Comparison of ENCODE assay signal across 1 cellular context in the genomic region with DNA sequence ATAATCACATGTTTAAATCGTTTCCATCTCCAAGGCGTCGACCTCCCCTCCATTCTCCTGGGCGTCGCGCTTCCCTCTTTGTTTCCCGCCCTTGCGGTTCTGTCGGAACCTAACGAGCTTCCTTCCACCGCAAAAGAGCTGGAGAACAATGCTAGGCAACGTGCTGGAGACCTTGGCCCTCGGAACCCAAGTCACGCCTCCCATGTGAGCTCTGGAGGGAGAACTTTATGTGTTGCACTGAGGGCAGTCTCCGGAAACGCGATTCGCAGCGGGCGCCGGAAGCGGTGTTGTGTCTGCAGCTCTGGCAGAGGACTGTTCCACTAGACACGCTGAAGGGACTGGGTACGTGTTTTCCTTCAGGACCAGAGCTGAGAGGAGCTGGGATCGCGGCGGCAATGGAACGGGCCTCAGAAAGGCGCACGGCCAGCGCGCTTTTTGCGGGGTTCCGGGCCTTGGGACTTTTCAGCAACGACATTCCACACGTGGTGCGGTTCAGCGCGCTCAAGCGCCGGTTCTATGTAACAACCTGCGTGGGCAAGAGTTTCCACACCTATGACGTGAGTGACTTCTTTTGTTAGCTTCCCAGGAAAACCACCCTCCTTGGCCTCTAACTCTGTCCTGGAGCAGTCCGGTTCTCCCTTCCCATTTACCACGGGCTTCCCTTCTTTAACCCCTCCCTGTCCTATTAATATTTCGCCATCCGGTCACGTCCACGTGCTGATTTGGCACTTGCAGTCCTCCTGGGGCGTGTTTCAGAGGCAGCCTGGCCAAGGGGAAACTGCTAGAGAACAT.
TF ChIP-seq lines count a peak whose summit lies in the region.

TSS of gene WDR36 (plus strand) at position 287 of the 792 bp plus-strand sequence. CDS start at position 396, 109 bp downstream.

TF ChIP-seq in K562, 482 proteins besides CTCF, POLR2A, EP300 and RAD21 (continued from another document and continues in another):
- TF ChIP-seq, protein P1, sequence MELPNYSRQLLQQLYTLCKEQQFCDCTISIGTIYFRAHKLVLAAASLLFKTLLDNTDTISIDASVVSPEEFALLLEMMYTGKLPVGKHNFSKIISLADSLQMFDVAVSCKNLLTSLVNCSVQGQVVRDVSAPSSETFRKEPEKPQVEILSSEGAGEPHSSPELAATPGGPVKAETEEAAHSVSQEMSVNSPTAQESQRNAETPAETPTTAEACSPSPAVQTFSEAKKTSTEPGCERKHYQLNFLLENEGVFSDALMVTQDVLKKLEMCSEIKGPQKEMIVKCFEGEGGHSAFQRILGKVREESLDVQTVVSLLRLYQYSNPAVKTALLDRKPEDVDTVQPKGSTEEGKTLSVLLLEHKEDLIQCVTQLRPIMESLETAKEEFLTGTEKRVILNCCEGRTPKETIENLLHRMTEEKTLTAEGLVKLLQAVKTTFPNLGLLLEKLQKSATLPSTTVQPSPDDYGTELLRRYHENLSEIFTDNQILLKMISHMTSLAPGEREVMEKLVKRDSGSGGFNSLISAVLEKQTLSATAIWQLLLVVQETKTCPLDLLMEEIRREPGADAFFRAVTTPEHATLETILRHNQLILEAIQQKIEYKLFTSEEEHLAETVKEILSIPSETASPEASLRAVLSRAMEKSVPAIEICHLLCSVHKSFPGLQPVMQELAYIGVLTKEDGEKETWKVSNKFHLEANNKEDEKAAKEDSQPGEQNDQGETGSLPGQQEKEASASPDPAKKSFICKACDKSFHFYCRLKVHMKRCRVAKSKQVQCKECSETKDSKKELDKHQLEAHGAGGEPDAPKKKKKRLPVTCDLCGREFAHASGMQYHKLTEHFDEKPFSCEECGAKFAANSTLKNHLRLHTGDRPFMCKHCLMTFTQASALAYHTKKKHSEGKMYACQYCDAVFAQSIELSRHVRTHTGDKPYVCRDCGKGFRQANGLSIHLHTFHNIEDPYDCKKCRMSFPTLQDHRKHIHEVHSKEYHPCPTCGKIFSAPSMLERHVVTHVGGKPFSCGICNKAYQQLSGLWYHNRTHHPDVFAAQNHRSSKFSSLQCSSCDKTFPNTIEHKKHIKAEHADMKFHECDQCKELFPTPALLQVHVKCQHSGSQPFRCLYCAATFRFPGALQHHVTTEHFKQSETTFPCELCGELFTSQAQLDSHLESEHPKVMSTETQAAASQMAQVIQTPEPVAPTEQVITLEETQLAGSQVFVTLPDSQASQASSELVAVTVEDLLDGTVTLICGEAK (IDR thresholded peaks at IDR 0.05): peak; percentile 99
- TF ChIP-seq, protein P1 (CRISPR knock-in tag; IDR thresholded peaks at IDR 0.05): peak; percentile 58; the same call in 1 of the 2 replicates
- TF ChIP-seq EGR1 (conservative IDR thresholded peaks at IDR 0.05) (peak; percentile 19; the same call in 1 of the 2 replicates), GTF2E2 (tag; IDR thresholded peaks at IDR 0.05) (peak; percentile 86; the same call in 1 of the 2 replicates), SRSF1 (IDR thresholded peaks at IDR 0.05; ENCODE audit: low read depth, low read length) (no peak), NONO (IDR thresholded peaks at IDR 0.05; ENCODE audit: low read depth in 2 of 2, low read length in 1 of 2) (peak in 1 of 2 experiments; percentile 38; a peak in 1 of 4 replicates), HNRNPUL1 (IDR thresholded peaks at IDR 0.05; ENCODE audit: low read length) (no peak), HSF4 (CRISPR knock-in tag; IDR thresholded peaks at IDR 0.05; ENCODE audit: borderline replicate concordance) (no peak), SMC3 (conservative IDR thresholded peaks at IDR 0.05; ENCODE audit: insufficient read depth, low read depth, low read length) (no peak), ZNF12 (CRISPR knock-in tag; IDR thresholded peaks at IDR 0.05) (peak; percentile 72; the same call in 1 of the 2 replicates), CAMTA2 (CRISPR knock-in tag; conservative IDR thresholded peaks at IDR 0.05) (no peak), MBD2 (IDR thresholded peaks at IDR 0.05; ENCODE audit: borderline replicate concordance, low read depth) (peak; percentile 82), ZNF134 (CRISPR knock-in tag; conservative IDR thresholded peaks at IDR 0.05) (0 out of 2 replicates have a peak, but pooled peaks have one; percentile 46), NFIC (IDR thresholded peaks at IDR 0.05) (peak; percentile 39), ZNF24 (IDR thresholded peaks at IDR 0.05) (peak; percentile 86), POLR2B (IDR thresholded peaks at IDR 0.05; ENCODE audit: low read depth, partially characterized antibody) (peak; percentile 73), JUN (IDR thresholded peaks at IDR 0.05; ENCODE audit: borderline replicate concordance, low read depth, low read length) (peak; percentile 39; the same call in 1 of the 2 replicates), JUN (CRISPR knock-in tag; IDR thresholded peaks at IDR 0.05; ENCODE audit: borderline replicate concordance) (peak; percentile 78; the same call in 1 of the 2 replicates), RCOR1 (IDR thresholded peaks at IDR 0.05; ENCODE audit: borderline replicate concordance in 1 of 2, low read depth in 2 of 2, low read length in 2 of 2) (peak in 1 of 2 experiments; percentile 69; a peak in 2 of 4 replicates), RNF2 (IDR thresholded peaks at IDR 0.05) (peak; percentile 91), ZNF589 (CRISPR knock-in tag; IDR thresholded peaks at IDR 0.05; ENCODE audit: low read depth) (peak; percentile 92), KDM5B (IDR thresholded peaks at IDR 0.05; ENCODE audit: insufficient replicate concordance, low read depth, low read length) (peak; percentile 77), HDAC1 (IDR thresholded peaks at IDR 0.05) (peak; percentile 9 to 99; a peak in 2 of 4 replicates), BHLHE40 (IDR thresholded peaks at IDR 0.05; ENCODE audit: low read length) (peak; percentile 77), ETS2 (tag; IDR thresholded peaks at IDR 0.05; ENCODE audit: borderline replicate concordance, poor library complexity, severe bottlenecking) (no peak), KAT7 (CRISPR knock-in tag; IDR thresholded peaks at IDR 0.05; ENCODE audit: borderline replicate concordance) (peak; percentile 86; the same call in 1 of the 2 replicates), RUNX1 (IDR thresholded peaks at IDR 0.05; ENCODE audit: low read depth) (peak; percentile 55), NR2C1 (IDR thresholded peaks at IDR 0.05) (peak; percentile 36; the same call in 1 of the 2 replicates), NR2C1 (tag; IDR thresholded peaks at IDR 0.05) (peak; percentile 79), PTBP1 (IDR thresholded peaks at IDR 0.05; ENCODE audit: low read depth, low read length) (peak; percentile 74; the same call in 1 of the 2 replicates), CBX3 (IDR thresholded peaks at IDR 0.05; ENCODE audit: borderline replicate concordance in 1 of 2, low read length in 2 of 2) (peak in 1 of 2 experiments; percentile 99; a peak in 2 of 3 replicates), EP400 (IDR thresholded peaks at IDR 0.05) (peak; percentile 97), ZNF431 (CRISPR knock-in tag; IDR thresholded peaks at IDR 0.05) (peak; percentile 55), ZC3H11A (IDR thresholded peaks at IDR 0.05; ENCODE audit: low read depth, low read length) (peak; percentile 87; the same call in 1 of the 2 replicates), ETV6 (IDR thresholded peaks at IDR 0.05; ENCODE audit: borderline replicate concordance in 1 of 2, low read depth in 2 of 2, low read length in 1 of 2) (no peak), ETV6 (CRISPR knock-in tag; IDR thresholded peaks at IDR 0.05; ENCODE audit: borderline replicate concordance) (no peak), MAZ (CRISPR knock-in tag; conservative IDR thresholded peaks at IDR 0.05 in 1 of 2, IDR thresholded peaks at IDR 0.05 in 1 of 2) (peak in 1 of 2 experiments; percentile 74; a peak in 3 of 4 replicates), NCOA1 (IDR thresholded peaks at IDR 0.05; ENCODE audit: low read depth) (peak; percentile 98), ZNF584 (CRISPR knock-in tag; IDR thresholded peaks at IDR 0.05; ENCODE audit: low read depth) (peak; percentile 68; the same call in 1 of the 2 replicates), NUFIP1 (IDR thresholded peaks at IDR 0.05; ENCODE audit: partially characterized antibody) (peak; percentile 81), ZNF57 (CRISPR knock-in tag; IDR thresholded peaks at IDR 0.05) (peak; percentile 16; the same call in 1 of the 2 replicates), IRF2 (CRISPR knock-in tag; IDR thresholded peaks at IDR 0.05) (0 out of 2 replicates have a peak, but pooled peaks have one; percentile 78)
- TF ChIP-seq, protein P2, sequence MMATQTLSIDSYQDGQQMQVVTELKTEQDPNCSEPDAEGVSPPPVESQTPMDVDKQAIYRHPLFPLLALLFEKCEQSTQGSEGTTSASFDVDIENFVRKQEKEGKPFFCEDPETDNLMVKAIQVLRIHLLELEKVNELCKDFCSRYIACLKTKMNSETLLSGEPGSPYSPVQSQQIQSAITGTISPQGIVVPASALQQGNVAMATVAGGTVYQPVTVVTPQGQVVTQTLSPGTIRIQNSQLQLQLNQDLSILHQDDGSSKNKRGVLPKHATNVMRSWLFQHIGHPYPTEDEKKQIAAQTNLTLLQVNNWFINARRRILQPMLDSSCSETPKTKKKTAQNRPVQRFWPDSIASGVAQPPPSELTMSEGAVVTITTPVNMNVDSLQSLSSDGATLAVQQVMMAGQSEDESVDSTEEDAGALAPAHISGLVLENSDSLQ (IDR thresholded peaks at IDR 0.05): peak; percentile 44; the same call in 1 of the 2 replicates
- TF ChIP-seq, protein P3, sequence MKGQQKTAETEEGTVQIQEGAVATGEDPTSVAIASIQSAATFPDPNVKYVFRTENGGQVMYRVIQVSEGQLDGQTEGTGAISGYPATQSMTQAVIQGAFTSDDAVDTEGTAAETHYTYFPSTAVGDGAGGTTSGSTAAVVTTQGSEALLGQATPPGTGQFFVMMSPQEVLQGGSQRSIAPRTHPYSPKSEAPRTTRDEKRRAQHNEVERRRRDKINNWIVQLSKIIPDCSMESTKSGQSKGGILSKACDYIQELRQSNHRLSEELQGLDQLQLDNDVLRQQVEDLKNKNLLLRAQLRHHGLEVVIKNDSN (CRISPR knock-in tag; IDR thresholded peaks at IDR 0.05): peak; percentile 53
- TF ChIP-seq, protein P4, sequence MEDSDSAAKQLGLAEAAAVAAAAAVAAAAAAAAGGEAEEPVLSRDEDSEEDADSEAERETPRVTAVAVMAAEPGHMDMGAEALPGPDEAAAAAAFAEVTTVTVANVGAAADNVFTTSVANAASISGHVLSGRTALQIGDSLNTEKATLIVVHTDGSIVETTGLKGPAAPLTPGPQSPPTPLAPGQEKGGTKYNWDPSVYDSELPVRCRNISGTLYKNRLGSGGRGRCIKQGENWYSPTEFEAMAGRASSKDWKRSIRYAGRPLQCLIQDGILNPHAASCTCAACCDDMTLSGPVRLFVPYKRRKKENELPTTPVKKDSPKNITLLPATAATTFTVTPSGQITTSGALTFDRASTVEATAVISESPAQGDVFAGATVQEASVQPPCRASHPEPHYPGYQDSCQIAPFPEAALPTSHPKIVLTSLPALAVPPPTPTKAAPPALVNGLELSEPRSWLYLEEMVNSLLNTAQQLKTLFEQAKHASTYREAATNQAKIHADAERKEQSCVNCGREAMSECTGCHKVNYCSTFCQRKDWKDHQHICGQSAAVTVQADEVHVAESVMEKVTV (CRISPR knock-in tag; IDR thresholded peaks at IDR 0.05): peak; percentile 41; the same call in 1 of the 2 replicates
- TF ChIP-seq, protein P5, sequence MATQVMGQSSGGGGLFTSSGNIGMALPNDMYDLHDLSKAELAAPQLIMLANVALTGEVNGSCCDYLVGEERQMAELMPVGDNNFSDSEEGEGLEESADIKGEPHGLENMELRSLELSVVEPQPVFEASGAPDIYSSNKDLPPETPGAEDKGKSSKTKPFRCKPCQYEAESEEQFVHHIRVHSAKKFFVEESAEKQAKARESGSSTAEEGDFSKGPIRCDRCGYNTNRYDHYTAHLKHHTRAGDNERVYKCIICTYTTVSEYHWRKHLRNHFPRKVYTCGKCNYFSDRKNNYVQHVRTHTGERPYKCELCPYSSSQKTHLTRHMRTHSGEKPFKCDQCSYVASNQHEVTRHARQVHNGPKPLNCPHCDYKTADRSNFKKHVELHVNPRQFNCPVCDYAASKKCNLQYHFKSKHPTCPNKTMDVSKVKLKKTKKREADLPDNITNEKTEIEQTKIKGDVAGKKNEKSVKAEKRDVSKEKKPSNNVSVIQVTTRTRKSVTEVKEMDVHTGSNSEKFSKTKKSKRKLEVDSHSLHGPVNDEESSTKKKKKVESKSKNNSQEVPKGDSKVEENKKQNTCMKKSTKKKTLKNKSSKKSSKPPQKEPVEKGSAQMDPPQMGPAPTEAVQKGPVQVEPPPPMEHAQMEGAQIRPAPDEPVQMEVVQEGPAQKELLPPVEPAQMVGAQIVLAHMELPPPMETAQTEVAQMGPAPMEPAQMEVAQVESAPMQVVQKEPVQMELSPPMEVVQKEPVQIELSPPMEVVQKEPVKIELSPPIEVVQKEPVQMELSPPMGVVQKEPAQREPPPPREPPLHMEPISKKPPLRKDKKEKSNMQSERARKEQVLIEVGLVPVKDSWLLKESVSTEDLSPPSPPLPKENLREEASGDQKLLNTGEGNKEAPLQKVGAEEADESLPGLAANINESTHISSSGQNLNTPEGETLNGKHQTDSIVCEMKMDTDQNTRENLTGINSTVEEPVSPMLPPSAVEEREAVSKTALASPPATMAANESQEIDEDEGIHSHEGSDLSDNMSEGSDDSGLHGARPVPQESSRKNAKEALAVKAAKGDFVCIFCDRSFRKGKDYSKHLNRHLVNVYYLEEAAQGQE (CRISPR knock-in tag; IDR thresholded peaks at IDR 0.05; ENCODE audit: low read depth): peak; percentile 59; the same call in 1 of the 2 replicates
